In the genomic region with DNA sequence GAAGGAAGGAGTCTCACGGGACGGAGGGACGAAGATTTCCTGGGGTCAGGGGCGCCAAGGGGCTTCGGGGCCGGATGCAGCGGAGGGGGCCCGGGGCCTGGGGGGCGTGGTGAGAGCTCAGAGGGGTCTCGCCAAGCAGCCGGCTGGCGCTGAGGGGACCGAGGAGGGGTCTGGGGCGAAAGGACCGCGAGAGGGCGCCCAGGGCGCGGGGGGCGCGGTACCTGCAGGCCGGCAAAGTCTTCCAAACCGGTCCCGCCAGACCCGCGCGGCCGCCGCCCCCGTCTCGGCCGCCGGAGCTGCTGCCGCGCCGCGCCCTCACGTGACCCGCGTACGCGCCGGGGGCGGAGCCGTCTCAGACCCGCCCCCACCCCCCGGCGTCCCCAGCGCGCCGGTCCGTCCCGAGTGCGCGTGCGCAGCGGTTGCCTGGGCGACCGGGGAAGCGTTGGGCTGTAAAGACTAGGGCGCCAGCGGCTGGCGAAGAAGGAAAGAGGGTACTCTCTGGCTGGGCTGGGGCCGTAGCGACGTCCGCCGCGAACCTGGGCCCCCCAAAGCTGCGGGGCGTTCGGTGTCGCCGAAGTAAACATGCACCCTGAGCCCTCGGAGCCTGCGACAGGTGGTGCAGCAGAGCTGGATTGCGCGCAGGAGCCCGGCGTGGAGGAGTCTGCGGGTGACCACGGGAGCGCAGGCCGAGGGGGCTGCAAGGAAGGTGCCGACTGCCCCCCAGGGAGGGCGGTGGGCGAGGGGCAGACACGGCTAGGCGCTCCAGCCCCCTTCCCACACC, we compare ENCODE assay signal across 1 cellular context.
TF ChIP-seq lines count a peak whose summit lies in the region.

Gene DNAAF1 (plus strand): TSS at position 450 of the 781 bp plus-strand sequence. CDS start 133 bp downstream, at position 583.
Gene HSDL1 (minus strand): TSS at position 319 of the 781 bp plus-strand sequence. CDS start 13,856 bp downstream, outside the sequence.

TF ChIP-seq in K562, 482 proteins besides CTCF, POLR2A, EP300 and RAD21 (continued from another document and continues in another):
- no peak for TF ChIP-seq ZBTB26 (CRISPR knock-in tag; IDR thresholded peaks at IDR 0.05)
- no peak for TF ChIP-seq ZNF24 (IDR thresholded peaks at IDR 0.05)
- no peak for TF ChIP-seq ZBTB5 (IDR thresholded peaks at IDR 0.05)
- TF ChIP-seq ZC3H4 (CRISPR knock-in tag; IDR thresholded peaks at IDR 0.05; ENCODE audit: borderline replicate concordance) = no peak
- no peak for TF ChIP-seq RBM34 (IDR thresholded peaks at IDR 0.05; ENCODE audit: borderline replicate concordance, insufficient read depth, low read length)
- no peak for TF ChIP-seq NR2C1 (IDR thresholded peaks at IDR 0.05)
- TF ChIP-seq NR2C1 (tag; IDR thresholded peaks at IDR 0.05) = no peak
- TF ChIP-seq ARNT (IDR thresholded peaks at IDR 0.05) = no peak
- TF ChIP-seq STAG1 (CRISPR knock-in tag; IDR thresholded peaks at IDR 0.05; ENCODE audit: borderline replicate concordance) = no peak
- no peak for TF ChIP-seq HEY1 (CRISPR knock-in tag; IDR thresholded peaks at IDR 0.05; ENCODE audit: borderline replicate concordance)
- TF ChIP-seq TRIM28 (IDR thresholded peaks at IDR 0.05) = no peak
- TF ChIP-seq RBBP5 (IDR thresholded peaks at IDR 0.05; ENCODE audit: borderline replicate concordance, insufficient read depth, low read length, poor library complexity, severe bottlenecking) = no peak
- TF ChIP-seq LARP7 (IDR thresholded peaks at IDR 0.05) = no peak
- TF ChIP-seq ZNF12 (CRISPR knock-in tag; IDR thresholded peaks at IDR 0.05) = no peak
- no peak for TF ChIP-seq SMC3 (conservative IDR thresholded peaks at IDR 0.05; ENCODE audit: insufficient read depth, low read depth, low read length)
- no peak for TF ChIP-seq GATA2 (CRISPR knock-in tag; IDR thresholded peaks at IDR 0.05)
- no peak for TF ChIP-seq ZFP30 (CRISPR knock-in tag; IDR thresholded peaks at IDR 0.05; ENCODE audit: borderline replicate concordance)
- TF ChIP-seq E2F1 (CRISPR knock-in tag; IDR thresholded peaks at IDR 0.05) = no peak
- no peak for TF ChIP-seq ZSCAN32 (CRISPR knock-in tag; IDR thresholded peaks at IDR 0.05)
- TF ChIP-seq SNRNP70 (optimal IDR thresholded peaks at IDR 0.05; ENCODE audit: low read depth, low read length) = no peak
- no peak for TF ChIP-seq STAT5A (IDR thresholded peaks at IDR 0.05; ENCODE audit: borderline replicate concordance, low read length)
- no peak for TF ChIP-seq MIER1 (IDR thresholded peaks at IDR 0.05; ENCODE audit: low read depth)
- TF ChIP-seq, protein P1, sequence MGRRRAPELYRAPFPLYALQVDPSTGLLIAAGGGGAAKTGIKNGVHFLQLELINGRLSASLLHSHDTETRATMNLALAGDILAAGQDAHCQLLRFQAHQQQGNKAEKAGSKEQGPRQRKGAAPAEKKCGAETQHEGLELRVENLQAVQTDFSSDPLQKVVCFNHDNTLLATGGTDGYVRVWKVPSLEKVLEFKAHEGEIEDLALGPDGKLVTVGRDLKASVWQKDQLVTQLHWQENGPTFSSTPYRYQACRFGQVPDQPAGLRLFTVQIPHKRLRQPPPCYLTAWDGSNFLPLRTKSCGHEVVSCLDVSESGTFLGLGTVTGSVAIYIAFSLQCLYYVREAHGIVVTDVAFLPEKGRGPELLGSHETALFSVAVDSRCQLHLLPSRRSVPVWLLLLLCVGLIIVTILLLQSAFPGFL (CRISPR knock-in tag; IDR thresholded peaks at IDR 0.05) = no peak
- TF ChIP-seq ZNF551 (CRISPR knock-in tag; IDR thresholded peaks at IDR 0.05) = no peak
- no peak for TF ChIP-seq CBX1 (IDR thresholded peaks at IDR 0.05; ENCODE audit: low read depth)
- peak; percentile 94 for TF ChIP-seq RBM22 (IDR thresholded peaks at IDR 0.05; ENCODE audit: low read depth, low read length, poor library complexity, severe bottlenecking)
- TF ChIP-seq MTA1 (IDR thresholded peaks at IDR 0.05; ENCODE audit: borderline replicate concordance) = no peak
- no peak for TF ChIP-seq EP400 (IDR thresholded peaks at IDR 0.05)
- TF ChIP-seq ZNF444 (CRISPR knock-in tag; IDR thresholded peaks at IDR 0.05) = no peak
- TF ChIP-seq ZNF217 (CRISPR knock-in tag; IDR thresholded peaks at IDR 0.05) = no peak
- no peak for TF ChIP-seq EHMT2 (IDR thresholded peaks at IDR 0.05)
- TF ChIP-seq DIDO1 (tag; IDR thresholded peaks at IDR 0.05; ENCODE audit: low read depth) = no peak
- TF ChIP-seq WHSC1 (IDR thresholded peaks at IDR 0.05; ENCODE audit: low read length) = no peak
- TF ChIP-seq, protein P2, sequence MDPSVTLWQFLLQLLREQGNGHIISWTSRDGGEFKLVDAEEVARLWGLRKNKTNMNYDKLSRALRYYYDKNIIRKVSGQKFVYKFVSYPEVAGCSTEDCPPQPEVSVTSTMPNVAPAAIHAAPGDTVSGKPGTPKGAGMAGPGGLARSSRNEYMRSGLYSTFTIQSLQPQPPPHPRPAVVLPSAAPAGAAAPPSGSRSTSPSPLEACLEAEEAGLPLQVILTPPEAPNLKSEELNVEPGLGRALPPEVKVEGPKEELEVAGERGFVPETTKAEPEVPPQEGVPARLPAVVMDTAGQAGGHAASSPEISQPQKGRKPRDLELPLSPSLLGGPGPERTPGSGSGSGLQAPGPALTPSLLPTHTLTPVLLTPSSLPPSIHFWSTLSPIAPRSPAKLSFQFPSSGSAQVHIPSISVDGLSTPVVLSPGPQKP (CRISPR knock-in tag; IDR thresholded peaks at IDR 0.05) = no peak
- no peak for TF ChIP-seq SRSF9 (IDR thresholded peaks at IDR 0.05; ENCODE audit: borderline replicate concordance, low read depth, low read length)
- no peak for TF ChIP-seq ETV6 (IDR thresholded peaks at IDR 0.05; ENCODE audit: borderline replicate concordance in 1 of 2, low read depth in 2 of 2, low read length in 1 of 2)
- TF ChIP-seq ETV6 (CRISPR knock-in tag; IDR thresholded peaks at IDR 0.05; ENCODE audit: borderline replicate concordance) = no peak
- no peak for TF ChIP-seq ZKSCAN8 (CRISPR knock-in tag; IDR thresholded peaks at IDR 0.05)
- no peak for TF ChIP-seq ZNF407 (IDR thresholded peaks at IDR 0.05; ENCODE audit: low read depth)
- TF ChIP-seq, protein P3, sequence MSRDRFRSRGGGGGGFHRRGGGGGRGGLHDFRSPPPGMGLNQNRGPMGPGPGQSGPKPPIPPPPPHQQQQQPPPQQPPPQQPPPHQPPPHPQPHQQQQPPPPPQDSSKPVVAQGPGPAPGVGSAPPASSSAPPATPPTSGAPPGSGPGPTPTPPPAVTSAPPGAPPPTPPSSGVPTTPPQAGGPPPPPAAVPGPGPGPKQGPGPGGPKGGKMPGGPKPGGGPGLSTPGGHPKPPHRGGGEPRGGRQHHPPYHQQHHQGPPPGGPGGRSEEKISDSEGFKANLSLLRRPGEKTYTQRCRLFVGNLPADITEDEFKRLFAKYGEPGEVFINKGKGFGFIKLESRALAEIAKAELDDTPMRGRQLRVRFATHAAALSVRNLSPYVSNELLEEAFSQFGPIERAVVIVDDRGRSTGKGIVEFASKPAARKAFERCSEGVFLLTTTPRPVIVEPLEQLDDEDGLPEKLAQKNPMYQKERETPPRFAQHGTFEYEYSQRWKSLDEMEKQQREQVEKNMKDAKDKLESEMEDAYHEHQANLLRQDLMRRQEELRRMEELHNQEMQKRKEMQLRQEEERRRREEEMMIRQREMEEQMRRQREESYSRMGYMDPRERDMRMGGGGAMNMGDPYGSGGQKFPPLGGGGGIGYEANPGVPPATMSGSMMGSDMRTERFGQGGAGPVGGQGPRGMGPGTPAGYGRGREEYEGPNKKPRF (IDR thresholded peaks at IDR 0.05; ENCODE audit: low read depth, low read length) = no peak
- no peak for TF ChIP-seq MCM5 (IDR thresholded peaks at IDR 0.05; ENCODE audit: low read depth)
- no peak for TF ChIP-seq ZZZ3 (IDR thresholded peaks at IDR 0.05)
- TF ChIP-seq ZNF224 (CRISPR knock-in tag; IDR thresholded peaks at IDR 0.05) = no peak
- TF ChIP-seq KAT8 (IDR thresholded peaks at IDR 0.05; ENCODE audit: low read depth) = no peak
- no peak for TF ChIP-seq TFAM (CRISPR knock-in tag; conservative IDR thresholded peaks at IDR 0.05)
- TF ChIP-seq KAT7 (CRISPR knock-in tag; IDR thresholded peaks at IDR 0.05; ENCODE audit: borderline replicate concordance) = no peak
- no peak for TF ChIP-seq ZSCAN29 (IDR thresholded peaks at IDR 0.05)
- TF ChIP-seq MAFF (IDR thresholded peaks at IDR 0.05; ENCODE audit: low read length) = no peak
- no peak for TF ChIP-seq CBFB (CRISPR knock-in tag; IDR thresholded peaks at IDR 0.05)
- TF ChIP-seq ZNF696 (CRISPR knock-in tag; conservative IDR thresholded peaks at IDR 0.05) = no peak
- TF ChIP-seq TEAD2 (tag; IDR thresholded peaks at IDR 0.05) = no peak
- TF ChIP-seq JUN (IDR thresholded peaks at IDR 0.05; ENCODE audit: borderline replicate concordance, low read depth, low read length) = peak; percentile 67; the same call in 1 of the 2 replicates
- no peak for TF ChIP-seq JUN (CRISPR knock-in tag; IDR thresholded peaks at IDR 0.05; ENCODE audit: borderline replicate concordance)
- no peak for TF ChIP-seq ZC3H11A (IDR thresholded peaks at IDR 0.05; ENCODE audit: low read depth, low read length)
